In the genomic region with DNA sequence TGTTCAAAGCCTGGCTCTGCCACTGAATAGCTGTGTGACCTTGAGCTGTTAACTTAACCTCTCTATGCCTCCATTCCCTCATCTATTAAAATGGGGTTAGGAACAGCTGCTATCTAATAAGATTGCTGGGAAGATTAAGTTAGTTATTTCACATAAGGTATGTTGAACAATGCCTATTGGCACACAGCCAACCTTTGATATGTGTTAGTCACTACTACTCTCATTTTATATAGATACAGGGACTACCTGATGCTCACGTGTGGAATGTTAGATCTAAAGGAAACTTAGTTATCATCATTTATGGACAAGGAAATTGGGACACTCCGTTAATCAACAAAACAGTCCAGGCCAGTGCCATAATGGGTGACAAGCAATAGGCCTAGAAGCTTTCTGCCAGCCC, we compare ENCODE assay signal across 19 cellular contexts.
"Had no signal": no experiment of that assay in that cellular context is flagged by ENCODE, and none has a peak within 500 bp of the region (broad histone marks: within the 10 kb centered on the region; RNA-seq: fewer than 3 reads in every experiment).

No MANE protein-coding gene starts in this region.

- H3K27ac ChIP-seq: cardiac muscle cell had no signal

- DNase-seq: activated CD4-positive, alpha-beta memory T cell treated with anti-CD3 and anti-CD28 coated beads for 36 hours; activated CD4-positive, alpha-beta T cell treated with anti-CD3 and anti-CD28 coated beads for 48 hours; activated CD4-positive, CD25-positive, alpha-beta regulatory T cell treated with anti-CD3 and anti-CD28 coated beads, Interleukin-2, amount 50 U/mL, for 72 hours; activated CD8-positive, alpha-beta memory T cell treated with anti-CD3 and anti-CD28 coated beads for 24 hours; activated effector memory CD4-positive, alpha-beta T cell treated with anti-CD3 and anti-CD28 coated beads, Interleukin-2, amount 50 U/mL, for 16 hours; activated naive CD4-positive, alpha-beta T cell treated with anti-CD3 and anti-CD28 coated beads for 36 hours; activated T-cell treated with anti-CD3 and anti-CD28 coated beads, Interleukin-2, amount 50 U/mL, for 4 hours; amygdala; Kasumi-1; NCI-H1092; NCI-H1930; NCI-H2107; NCI-H2227 treated with DMSO at 0.1 percent for 48 hours; PC-3; SIG-M5; T-helper 17 cell; T-helper 9 cell had no signal

- H3K4me3 ChIP-seq: cardiac muscle cell had no signal

- H3K36me3 ChIP-seq: cardiac muscle cell had no signal

- ATAC-seq: activated T-cell treated with anti-CD3 and anti-CD28 coated beads, Interleukin-2, amount 50 U/mL, for 4 hours; PC-3; T-helper 17 cell; WTC11 had no signal

- H3K27me3 ChIP-seq: cardiac muscle cell had no signal
